8 cellular contexts compared by ENCODE assay signal in genomic region chr3:183285828-183286457, GRCh38. TPM values are rescaled to one million over a fixed set of nuclear protein-coding genes. Genes with fewer than 3 reads are reported as not detected.
DNase-seq lines count a peak whose midpoint lies in the region; ATAC-seq and TF ChIP-seq lines count a peak whose summit lies in the region.

No MANE protein-coding gene starts in this region.

- H3K27ac ChIP-seq in esophagus (ENCODE audit: low read depth in 2 of 2, low read length in 1 of 2) = peak overlapping the region; percentile 89 to 90

- WGBS in esophagus, 2 donors = 13 to 22% methylated on average over 10 of the region's 10 CpGs

- peak; percentile 49 for TF ChIP-seq POLR2A in GM19193 (IDR thresholded peaks at IDR 0.05; ENCODE audit: extremely low read depth, insufficient read depth, insufficient read length)

- no peaks in the 10 kb centered on the region for H3K27me3 Mint-ChIP-seq in natural killer cell (ENCODE audit: low read depth in 2 of 2)
- no peaks in the 10 kb centered on the region for H3K27me3 Mint-ChIP-seq in stimulated activated naive CD8-positive, alpha-beta T cell treated with anti-CD3 and anti-CD28 coated beads, Interleukin-15, amount 100 ng/mL, for 72 hours

- no peaks in the 10 kb centered on the region for H3K9me3 Mint-ChIP-seq in natural killer cell
- no peaks in the 10 kb centered on the region for H3K9me3 Mint-ChIP-seq in stimulated activated naive CD8-positive, alpha-beta T cell treated with anti-CD3 and anti-CD28 coated beads, Interleukin-15, amount 100 ng/mL, for 72 hours

- H3K4me1 Mint-ChIP-seq in natural killer cell = peaks cover 22 to 24% of the 10 kb centered on the region in 2 donors
- H3K4me1 Mint-ChIP-seq in stimulated activated naive CD8-positive, alpha-beta T cell treated with anti-CD3 and anti-CD28 coated beads, Interleukin-15, amount 100 ng/mL, for 72 hours = peaks cover 40% of the 10 kb centered on the region

- H3K27me3 ChIP-seq in esophagus (ENCODE audit: control insufficient read depth in 1 of 2, insufficient read depth in 2 of 2, low read length in 2 of 2) = no peaks in the 10 kb centered on the region

- intact Hi-C loops in natural killer cell (cut with micrococcal nuclease) = loop anchor here (1.0 to 10.0 kb wide), 3 partner anchors 21 to 269 kb away; partner anchors contain the start of gene KLHL6

- DNase-seq in AML-193 (lab: John Stamatoyannopoulos, UW) = peak; percentile 90 to 95
- DNase-seq in NOMO-1 treated with DMSO at 0.1 percent for 48 hours (lab: John Stamatoyannopoulos, UW; ENCODE audit: unreplicated experiment) = peak; percentile 91
- DNase-seq in activated T-cell treated with anti-CD3 and anti-CD28 coated beads for 4 hours = peak; percentile 86
- DNase-seq in natural killer cell = peak; percentile 87
- DNase-seq in stimulated activated naive CD8-positive, alpha-beta T cell treated with anti-CD3 and anti-CD28 coated beads, Interleukin-15, amount 100 ng/mL, for 72 hours = peak; percentile 87 to 98

- no peaks in the 10 kb centered on the region for H3K36me3 Mint-ChIP-seq in natural killer cell

- no peaks in the 10 kb centered on the region for H3K4me1 ChIP-seq in esophagus (ENCODE audit: control insufficient read depth in 2 of 2, insufficient read depth in 2 of 2, low read length in 1 of 2)

- H3K36me3 ChIP-seq in esophagus (ENCODE audit: control insufficient read depth in 2 of 2, insufficient read depth in 2 of 2, low read length in 1 of 2) = no peaks in the 10 kb centered on the region

- H3K4me3 Mint-ChIP-seq in natural killer cell = peak overlapping the region; percentile 80
- H3K4me3 Mint-ChIP-seq in stimulated activated naive CD8-positive, alpha-beta T cell treated with anti-CD3 and anti-CD28 coated beads, Interleukin-15, amount 100 ng/mL, for 72 hours = peak overlapping the region; percentile 63 to 69

- no peaks in the 10 kb centered on the region for H3K9me3 ChIP-seq in esophagus (ENCODE audit: control insufficient read depth in 2 of 2, insufficient read depth in 1 of 2, low read depth in 1 of 2, low read length in 1 of 2)

- peak; percentile 98 for ATAC-seq in HG03378 (IDR thresholded peaks at IDR 0.05; ENCODE audit: unreplicated experiment)
- peak; percentile 87 to 97 (median 93) for ATAC-seq in natural killer cell
- peak; percentile 97 for ATAC-seq in stimulated activated naive CD8-positive, alpha-beta T cell treated with anti-CD3 and anti-CD28 coated beads, Interleukin-15, amount 100 ng/mL, for 72 hours

- H3K27ac Mint-ChIP-seq in natural killer cell = peak overlapping the region; percentile 97 to 98
- H3K27ac Mint-ChIP-seq in stimulated activated naive CD8-positive, alpha-beta T cell treated with anti-CD3 and anti-CD28 coated beads, Interleukin-15, amount 100 ng/mL, for 72 hours = peak overlapping the region; percentile 88 to 95

- no peak overlapping the region for H3K4me3 ChIP-seq in esophagus (ENCODE audit: low read depth in 1 of 2, low read length in 2 of 2)

- no peak for TF ChIP-seq CTCF in natural killer cell (IDR thresholded peaks at IDR 0.05)

RNA-seq across cellular contexts. Expression of gene B3GNT5, which starts 32.9 kb away (rescaled TPM):
- polyA plus RNA-seq in esophagus = 10 to 100 TPM; 19.8 to 21.6 TPM
- 1 to 10 TPM; 1.2 to 4.5 (median 3.4) TPM for total RNA-seq in natural killer cell
